25 cellular contexts compared by ENCODE assay signal in genomic region chr1:53704804-53705445, GRCh38. TPM values are rescaled to one million over a fixed set of nuclear protein-coding genes. Genes with fewer than 3 reads are reported as not detected.
"Had no signal": no experiment of that assay in that cellular context is flagged by ENCODE, and none has a peak within 500 bp of the region (broad histone marks: within the 10 kb centered on the region; RNA-seq: fewer than 3 reads in every experiment).

No MANE protein-coding gene starts in this region.

- H3K9me3 ChIP-seq: left ventricle myocardium inferior, pancreas, testis, vagina had no signal

- ATAC-seq: foreskin keratinocyte; natural killer cell; pancreas; right cardiac atrium; stimulated activated naive B cell treated with anti-CD40 and anti-IgM and Interleukin-4, amounts not matched to agents 10 μg/mL and 1 μg/mL and 100 μg/mL, for 72 hours had no signal

- H3K27ac ChIP-seq: foreskin keratinocyte, left ventricle myocardium inferior, pancreas, skin epidermis, testis, vagina had no signal

- H3K36me3 ChIP-seq: left ventricle myocardium inferior, pancreas, vagina had no signal

- H3K9me3 Mint-ChIP-seq: activated CD4-positive, alpha-beta T cell treated with anti-CD3 and anti-CD28 coated beads, Interleukin-2, amount 10 ng/mL, durations not matched to agents 7 days and 5 days; activated naive CD4-positive, alpha-beta T cell treated with anti-CD3 and anti-CD28 coated beads, Interleukin-2, amount 50 U/mL, for 24 hours; natural killer cell; stimulated activated naive B cell treated with anti-CD40 and anti-IgM and Interleukin-4, amounts not matched to agents 10 μg/mL and 1 μg/mL and 100 μg/mL, for 72 hours had no signal

- H3K4me3 Mint-ChIP-seq: activated CD4-positive, alpha-beta T cell treated with anti-CD3 and anti-CD28 coated beads, Interleukin-2, amount 10 ng/mL, durations not matched to agents 7 days and 5 days; activated naive CD4-positive, alpha-beta T cell treated with anti-CD3 and anti-CD28 coated beads, Interleukin-2, amount 50 U/mL, for 24 hours; brain; mesothelial cell of epicardium; natural killer cell; stimulated activated naive B cell treated with anti-CD40 and anti-IgM and Interleukin-4, amounts not matched to agents 10 μg/mL and 1 μg/mL and 100 μg/mL, for 72 hours had no signal

- H3K27me3 ChIP-seq: pancreas, testis, vagina had no signal

- H3K4me1 Mint-ChIP-seq: activated CD4-positive, alpha-beta T cell treated with anti-CD3 and anti-CD28 coated beads, Interleukin-2, amount 10 ng/mL, durations not matched to agents 7 days and 5 days; activated naive CD4-positive, alpha-beta T cell treated with anti-CD3 and anti-CD28 coated beads, Interleukin-2, amount 50 U/mL, for 24 hours; natural killer cell; stimulated activated naive B cell treated with anti-CD40 and anti-IgM and Interleukin-4, amounts not matched to agents 10 μg/mL and 1 μg/mL and 100 μg/mL, for 72 hours had no signal

- H3K4me3 ChIP-seq: left ventricle myocardium inferior, pancreas, skin epidermis, testis, vagina had no signal

- H3K27ac Mint-ChIP-seq: activated CD4-positive, alpha-beta T cell treated with anti-CD3 and anti-CD28 coated beads, Interleukin-2, amount 10 ng/mL, durations not matched to agents 7 days and 5 days; activated naive CD4-positive, alpha-beta T cell treated with anti-CD3 and anti-CD28 coated beads, Interleukin-2, amount 50 U/mL, for 24 hours; mesothelial cell of epicardium; natural killer cell; stimulated activated naive B cell treated with anti-CD40 and anti-IgM and Interleukin-4, amounts not matched to agents 10 μg/mL and 1 μg/mL and 100 μg/mL, for 72 hours had no signal

- H3K36me3 Mint-ChIP-seq: activated naive CD4-positive, alpha-beta T cell treated with anti-CD3 and anti-CD28 coated beads, Interleukin-2, amount 50 U/mL, for 24 hours; brain; mesothelial cell of epicardium; natural killer cell; stimulated activated naive B cell treated with anti-CD40 and anti-IgM and Interleukin-4, amounts not matched to agents 10 μg/mL and 1 μg/mL and 100 μg/mL, for 72 hours had no signal

- H3K27me3 Mint-ChIP-seq: activated naive CD4-positive, alpha-beta T cell treated with anti-CD3 and anti-CD28 coated beads, Interleukin-2, amount 50 U/mL, for 24 hours had no signal

- H3K4me1 ChIP-seq: foreskin keratinocyte, left ventricle myocardium inferior, pancreas, testis, vagina had no signal

- DNase-seq: activated CD4-positive, alpha-beta T cell treated with anti-CD3 and anti-CD28 coated beads, Interleukin-2, amount 10 ng/mL, durations not matched to agents 7 days and 5 days; activated CD4-positive, CD25-positive, alpha-beta regulatory T cell treated with anti-CD3 and anti-CD28 coated beads, Interleukin-2, amount 50 U/mL, for 72 hours; activated gamma-delta T cell treated with Interleukin-2 at 50 U/mL for 16 hours; activated T-cell treated with anti-CD3 and anti-CD28 coated beads, Interleukin-2, amount 50 U/mL, for 1 hour; anterior cingulate cortex; effector CD4-positive, alpha-beta T cell; erythroblast; foreskin keratinocyte; left ventricle myocardium inferior; natural killer cell; pancreas; right cardiac atrium; stimulated activated CD4-positive, alpha-beta T cell treated with anti-CD3 and anti-CD28 coated beads, Interleukin-2, amount 100 ng/mL, for 48 hours; stimulated activated CD8-positive, alpha-beta memory T cell treated with anti-CD3 and anti-CD28 coated beads, Interleukin-4, amount 100 ng/mL, for 48 hours; stimulated activated naive B cell treated with anti-CD40 and anti-IgM and Interleukin-4, amounts not matched to agents 10 μg/mL and 1 μg/mL and 100 μg/mL, for 72 hours; testis; trophoblast cell had no signal

- FAIRE-seq: pancreas had no signal

RNA-seq across cellular contexts. Expression of gene GLIS1, which starts 34.0 kb away (rescaled TPM):
- total RNA-seq: activated CD4-positive, alpha-beta T cell treated with anti-CD3 and anti-CD28 coated beads, Interleukin-2, amount 10 ng/mL, durations not matched to agents 7 days and 5 days; foreskin keratinocyte; lung microvascular endothelial cell; natural killer cell; pulmonary artery endothelial cell; T-helper 2 cell treated with Interferon-gamma antibody and Interleukin-4, amounts not matched to agents 100 ng/mL and 5 ng/mL, for 36 hours had no signal
- polyA plus RNA-seq: foreskin keratinocyte had no signal
